Comparison of ENCODE assay signal across 8 cellular contexts in the genomic region with DNA sequence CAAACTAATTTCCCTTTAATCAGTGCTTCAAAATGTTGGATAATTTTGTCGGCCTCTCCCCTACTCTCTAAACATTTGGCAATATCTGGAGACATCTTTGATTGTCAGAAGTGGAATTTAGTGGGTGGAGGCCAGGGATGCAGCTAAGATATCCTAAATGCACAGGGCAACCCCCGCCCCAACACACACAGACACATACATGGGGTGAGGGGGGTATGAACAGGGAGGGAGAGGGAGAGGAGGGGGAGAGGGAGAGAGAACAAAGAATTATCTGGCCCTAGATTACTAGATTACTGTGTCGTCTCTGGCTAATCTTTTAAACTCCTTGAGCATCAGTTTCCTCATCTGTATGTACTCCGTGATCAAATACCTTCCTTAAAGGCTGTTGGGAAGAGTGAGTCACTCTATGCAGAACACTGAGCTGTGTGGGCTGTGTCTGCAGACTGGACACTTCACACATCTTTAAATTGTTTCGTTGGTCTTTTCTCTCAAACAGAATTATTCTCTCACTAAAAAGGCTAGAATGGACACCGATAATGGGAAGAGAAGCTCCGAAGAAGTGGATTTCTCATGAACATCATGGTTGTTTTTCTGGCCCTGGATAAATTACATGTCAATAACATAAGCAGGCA. TPM values are rescaled to one million over a fixed set of nuclear protein-coding genes. Genes with fewer than 3 reads are reported as not detected.
A peak's percentile ranks its signal among the peaks of the same experiment; 100 is the strongest.
DNase-seq lines count a peak whose midpoint lies in the region; ATAC-seq and TF ChIP-seq lines count a peak whose summit lies in the region.

No MANE protein-coding gene starts in this region.

- H3K27me3 Mint-ChIP-seq in naive thymus-derived CD8-positive, alpha-beta T cell: no peaks in the 10 kb centered on the region

- peak overlapping the region; percentile 89 to 99 (median 98) for H3K27ac Mint-ChIP-seq in naive thymus-derived CD8-positive, alpha-beta T cell

- no peaks in the 10 kb centered on the region for H3K9me3 Mint-ChIP-seq in naive thymus-derived CD8-positive, alpha-beta T cell

- no peak for TF ChIP-seq POLR2A in GM18505 (IDR thresholded peaks at IDR 0.05; ENCODE audit: borderline replicate concordance, extremely low read depth, insufficient read depth, insufficient read length)

- ATAC-seq in naive thymus-derived CD8-positive, alpha-beta T cell: no peak
- ATAC-seq in GM21717 (IDR thresholded peaks at IDR 0.05; ENCODE audit: unreplicated experiment) (no peak), GM18505 (IDR thresholded peaks at IDR 0.05; ENCODE audit: unreplicated experiment) (no peak)

- peaks cover 33 to 84% (median 80%) of the 10 kb centered on the region in 4 donors for H3K4me1 Mint-ChIP-seq in naive thymus-derived CD8-positive, alpha-beta T cell

- peaks cover 0 to 39% (median 3%) of the 10 kb centered on the region in 3 donors for H3K36me3 Mint-ChIP-seq in naive thymus-derived CD8-positive, alpha-beta T cell

- peak overlapping the region; percentile 99 to 100 (median 100); a peak in 21 of 22 replicates for H3K27ac ChIP-seq in BLaER1 treated with 17β-estradiol and CSF1 and Interleukin-3, amounts not matched to agents 10 nM and 100 nM

- H3K4me1 ChIP-seq in BLaER1 treated with 17β-estradiol and CSF1 and Interleukin-3, amounts not matched to agents 10 nM and 100 nM: peaks cover 43 to 74% (median 58%) of the 10 kb centered on the region in 10 experiments

- DNase-seq in NCI-H82 (lab: John Stamatoyannopoulos, UW) (peak; percentile 77), dedifferentiated amniotic fluid mesenchymal stem cell (ENCODE audit: extremely low spot score) (peak; percentile 45), C1 segment of cervical spinal cord (lab: John Stamatoyannopoulos, UW) (no peak), ureter (ENCODE audit: low spot score) (no peak)
- no peak for DNase-seq in naive thymus-derived CD8-positive, alpha-beta T cell

- H4K20me1 ChIP-seq in BLaER1 treated with 17β-estradiol and CSF1 and Interleukin-3, amounts not matched to agents 10 nM and 100 nM: peaks cover 60 to 71% (median 68%) of the 10 kb centered on the region in 11 experiments

- peak overlapping the region; percentile 78 to 96 (median 91) for H3K4me2 ChIP-seq in BLaER1 treated with 17β-estradiol and CSF1 and Interleukin-3, amounts not matched to agents 10 nM and 100 nM

- H3K9me3 ChIP-seq in BLaER1 treated with 17β-estradiol and CSF1 and Interleukin-3, amounts not matched to agents 10 nM and 100 nM (replicated peaks in 1 of 11): peaks cover 0 to 8% (median 0%) of the 10 kb centered on the region in 11 experiments; a peak in 6 of 22 replicates

- H3K4me3 ChIP-seq in BLaER1 treated with 17β-estradiol and CSF1 and Interleukin-3, amounts not matched to agents 10 nM and 100 nM: peak overlapping the region; percentile 89 to 99 (median 92)

- no peaks in the 10 kb centered on the region for H3K27me3 ChIP-seq in BLaER1 treated with 17β-estradiol and CSF1 and Interleukin-3, amounts not matched to agents 10 nM and 100 nM

- POLR2A ChIA-PET in naive thymus-derived CD8-positive, alpha-beta T cell (lab: Charles Lee): interaction anchor here (1.4 to 2.1 kb wide), 2 partner anchors 23 to 54 kb away, joined by 3 to 7 read pairs; no protein-coding TSS in a partner anchor

- H3K36me3 ChIP-seq in BLaER1 treated with 17β-estradiol and CSF1 and Interleukin-3, amounts not matched to agents 10 nM and 100 nM: peaks cover 60 to 74% (median 70%) of the 10 kb centered on the region in 11 experiments

- H3K9ac ChIP-seq in BLaER1 treated with 17β-estradiol and CSF1 and Interleukin-3, amounts not matched to agents 10 nM and 100 nM: peak overlapping the region; percentile 98 to 100 (median 99)

- H3K4me3 Mint-ChIP-seq in naive thymus-derived CD8-positive, alpha-beta T cell: peak overlapping the region; percentile 86 to 100 (median 97)

RNA-seq across cellular contexts. Expression of gene RNF149, which starts 2.9 kb away (rescaled TPM):
- 100 to 1,000 TPM; 108 to 114 TPM for total RNA-seq in naive thymus-derived CD8-positive, alpha-beta T cell
- polyA plus RNA-seq in naive thymus-derived CD8-positive, alpha-beta T cell: 10 to 100 TPM; 36.6 to 41.6 (median 39.0) TPM
- total RNA-seq in ureter: 97.3 TPM

RNA-seq across cellular contexts. Expression of gene CNOT11, which starts 52.9 kb away (rescaled TPM):
- total RNA-seq in naive thymus-derived CD8-positive, alpha-beta T cell: 10 to 100 TPM; 51.6 to 62.4 TPM
- polyA plus RNA-seq in naive thymus-derived CD8-positive, alpha-beta T cell: 10 to 100 TPM; 64.2 to 69.3 (median 64.9) TPM
- 71.3 TPM for total RNA-seq in ureter

Comparison
In these comparisons a context has a peak if more than half of its experiments do, and no peak if none do; other contexts are left out.
1. DNase-seq: peak in NCI-H82 (single experiment) and dedifferentiated amniotic fluid mesenchymal stem cell (single experiment); none in naive thymus-derived CD8-positive, alpha-beta T cell (0 of 10), C1 segment of cervical spinal cord (0 of 14) and ureter (single experiment).